8 cellular contexts compared by ENCODE assay signal in the genomic region with DNA sequence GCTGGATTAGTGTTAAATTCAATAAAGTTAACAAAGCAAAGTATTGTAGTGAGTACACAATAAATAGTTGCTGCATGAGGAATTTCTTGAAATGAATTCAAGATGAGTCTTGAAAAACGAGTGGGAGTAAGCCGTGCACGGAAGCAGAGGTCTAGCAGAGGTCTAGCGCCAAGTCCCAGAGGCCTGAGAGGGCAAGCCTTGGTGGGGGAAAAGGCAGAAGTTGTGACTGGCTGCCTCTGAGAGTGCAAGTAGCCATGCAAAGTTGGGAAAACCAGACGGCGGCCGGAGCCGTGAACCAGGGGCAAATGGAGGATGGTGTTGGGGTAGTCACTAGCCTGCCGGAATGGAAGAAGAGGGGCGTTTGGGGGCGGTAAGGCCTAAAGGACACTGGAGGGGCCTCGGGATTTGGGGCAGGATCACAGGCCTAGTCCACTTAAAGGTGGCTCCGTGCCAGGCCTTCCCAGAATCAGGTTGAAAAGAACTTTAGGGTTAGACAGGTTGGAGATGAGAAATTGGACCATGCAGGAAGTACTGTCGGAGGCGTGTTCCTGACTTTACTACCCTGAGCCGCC. TPM values are rescaled to one million over a fixed set of nuclear protein-coding genes. Genes with fewer than 3 reads are reported as not detected.
A peak's percentile ranks its signal among the peaks of the same experiment; 100 is the strongest.
DNase-seq lines count a peak whose midpoint lies in the region; ATAC-seq and TF ChIP-seq lines count a peak whose summit lies in the region.

No MANE protein-coding gene starts in this region.

- peaks cover 36% of the 10 kb centered on the region for H3K4me1 ChIP-seq in CD8-positive, alpha-beta T cell (ENCODE audit: insufficient read depth, low read length)
- peaks cover 41% of the 10 kb centered on the region for H3K4me1 ChIP-seq in osteoblast (ENCODE audit: insufficient read depth, low read length)

- H3K4me3 Mint-ChIP-seq in CD8-positive, alpha-beta T cell = peak overlapping the region; percentile 100
- peak overlapping the region; percentile 99 for H3K4me3 Mint-ChIP-seq in activated CD4-positive, alpha-beta memory T cell treated with anti-CD3 and anti-CD28 coated beads, Interleukin-2, amount 10 ng/mL, durations not matched to agents 7 days and 5 days

- peak overlapping the region; percentile 100 for H3K27ac Mint-ChIP-seq in CD8-positive, alpha-beta T cell
- peak overlapping the region; percentile 100 for H3K27ac Mint-ChIP-seq in activated CD4-positive, alpha-beta memory T cell treated with anti-CD3 and anti-CD28 coated beads, Interleukin-2, amount 10 ng/mL, durations not matched to agents 7 days and 5 days

- ATAC-seq in CD8-positive, alpha-beta T cell = no peak
- ATAC-seq in GM19395 (IDR thresholded peaks at IDR 0.05; ENCODE audit: unreplicated experiment) = peak; percentile 33

- H3K4me3 ChIP-seq in CD8-positive, alpha-beta T cell (ENCODE audit: low read depth, low read length) = peak overlapping the region; percentile 66
- H3K4me3 ChIP-seq in fibroblast of villous mesenchyme (ENCODE audit: low read depth, low read length) (peak overlapping the region; percentile 93), osteoblast (ENCODE audit: insufficient read depth, low read length) (peak overlapping the region; percentile 93)

- no peaks in the 10 kb centered on the region for H3K9me3 ChIP-seq in CD8-positive, alpha-beta T cell (ENCODE audit: low read length)
- H3K9me3 ChIP-seq in osteoblast (ENCODE audit: low read depth, low read length) = no peaks in the 10 kb centered on the region

- no peak for DNase-seq in CD8-positive, alpha-beta T cell
- DNase-seq in HUDEP-2 (lab: John Stamatoyannopoulos, UW; ENCODE audit: unreplicated experiment in 76 of 76) (peak in 40 of 76 experiments; percentile 15 to 67 (median 39)), fibroblast of villous mesenchyme (ENCODE audit: low read depth) (peak; percentile 67), osteoblast (ENCODE audit: insufficient read length, low spot score, missing footprints) (peak; percentile 95), NCI-H187 (lab: John Stamatoyannopoulos, UW) (no peak), COLO668 (lab: John Stamatoyannopoulos, UW; ENCODE audit: unreplicated experiment) (no peak)
- no peak for DNase-seq in activated CD4-positive, alpha-beta memory T cell treated with anti-CD3 and anti-CD28 coated beads, Interleukin-2, amount 10 ng/mL, durations not matched to agents 7 days and 5 days

- TF ChIP-seq CTCF in CD8-positive, alpha-beta T cell (IDR thresholded peaks at IDR 0.05) = no peak
- TF ChIP-seq CTCF in fibroblast of villous mesenchyme (IDR thresholded peaks at IDR 0.05; ENCODE audit: insufficient read depth, low read depth, low read length) (no peak), osteoblast (IDR thresholded peaks at IDR 0.05; ENCODE audit: extremely low read depth, low read depth, low read length) (no peak)

- POLR2A ChIA-PET in CD8-positive, alpha-beta T cell (lab: Charles Lee) = interaction anchor here (0.8 to 5.1 kb wide), 16 partner anchors 9 to 288 kb away, joined by 3 to 66 read pairs (median 10); a partner anchor contains a TSS
- POLR2A ChIA-PET in activated CD4-positive, alpha-beta memory T cell treated with anti-CD3 and anti-CD28 coated beads, Interleukin-2, amount 10 ng/mL, durations not matched to agents 7 days and 5 days (lab: Charles Lee) = interaction anchor here (0.8 to 11.2 kb wide), 33 partner anchors 7 to 455 kb away, joined by 3 to 234 read pairs (median 8); a partner anchor contains a TSS

- no peaks in the 10 kb centered on the region for H3K27me3 ChIP-seq in CD8-positive, alpha-beta T cell (ENCODE audit: insufficient read depth, low read length)
- no peaks in the 10 kb centered on the region for H3K27me3 ChIP-seq in osteoblast (ENCODE audit: insufficient read depth, low read length)

- intact Hi-C loops in CD8-positive, alpha-beta T cell (cut with DNase I, micrococcal nuclease) = loop anchor here (1.0 to 10.0 kb wide), 13 partner anchors 18 to 1446 kb away; a partner anchor contains a TSS

- peak overlapping the region; percentile 96 for H3K4me2 ChIP-seq in osteoblast (ENCODE audit: insufficient read depth, low read length)

- peaks cover 26% of the 10 kb centered on the region for H3K36me3 ChIP-seq in CD8-positive, alpha-beta T cell (ENCODE audit: insufficient read depth, low read length)
- peaks cover 33% of the 10 kb centered on the region for H3K36me3 ChIP-seq in osteoblast (ENCODE audit: insufficient read depth, low read length)

- peaks cover 46% of the 10 kb centered on the region for H3K4me1 Mint-ChIP-seq in CD8-positive, alpha-beta T cell (ENCODE audit: low read depth)
- H3K4me1 Mint-ChIP-seq in activated CD4-positive, alpha-beta memory T cell treated with anti-CD3 and anti-CD28 coated beads, Interleukin-2, amount 10 ng/mL, durations not matched to agents 7 days and 5 days = peaks cover 46% of the 10 kb centered on the region

- peaks cover 44% of the 10 kb centered on the region for H3K79me2 ChIP-seq in osteoblast (ENCODE audit: insufficient read depth, low read length)

- no peaks in the 10 kb centered on the region for H3K9me3 Mint-ChIP-seq in CD8-positive, alpha-beta T cell
- H3K9me3 Mint-ChIP-seq in activated CD4-positive, alpha-beta memory T cell treated with anti-CD3 and anti-CD28 coated beads, Interleukin-2, amount 10 ng/mL, durations not matched to agents 7 days and 5 days = no peaks in the 10 kb centered on the region

- H3K27me3 Mint-ChIP-seq in CD8-positive, alpha-beta T cell (ENCODE audit: low read depth) = no peaks in the 10 kb centered on the region
- no peaks in the 10 kb centered on the region for H3K27me3 Mint-ChIP-seq in activated CD4-positive, alpha-beta memory T cell treated with anti-CD3 and anti-CD28 coated beads, Interleukin-2, amount 10 ng/mL, durations not matched to agents 7 days and 5 days

- peak overlapping the region; percentile 94 for H3K27ac ChIP-seq in CD8-positive, alpha-beta T cell (ENCODE audit: low read depth, low read length)
- peak overlapping the region; percentile 100 for H3K27ac ChIP-seq in osteoblast (ENCODE audit: low read depth, low read length)

- CTCF ChIA-PET in CD8-positive, alpha-beta T cell (lab: Charles Lee) = interaction anchor here (0.8 to 2.1 kb wide), 7 partner anchors 12 to 289 kb away, joined by 3 to 11 read pairs (median 4); a partner anchor contains a TSS
- CTCF ChIA-PET in activated CD4-positive, alpha-beta memory T cell treated with anti-CD3 and anti-CD28 coated beads, Interleukin-2, amount 10 ng/mL, durations not matched to agents 7 days and 5 days (lab: Charles Lee) = interaction anchor here (0.7 to 4.6 kb wide), 16 partner anchors 17 to 338 kb away, joined by 3 to 44 read pairs (median 6); a partner anchor contains a TSS

- peaks cover 47% of the 10 kb centered on the region for H3K36me3 Mint-ChIP-seq in CD8-positive, alpha-beta T cell
- peaks cover 52% of the 10 kb centered on the region for H3K36me3 Mint-ChIP-seq in activated CD4-positive, alpha-beta memory T cell treated with anti-CD3 and anti-CD28 coated beads, Interleukin-2, amount 10 ng/mL, durations not matched to agents 7 days and 5 days (ENCODE audit: low read depth)

- H2AFZ ChIP-seq in osteoblast (ENCODE audit: low read length) = peak overlapping the region; percentile 72

- peaks cover 34% of the 10 kb centered on the region for H4K20me1 ChIP-seq in osteoblast (ENCODE audit: insufficient read depth, low read length)

RNA-seq across cellular contexts. Expression of a gene that starts 0.4 kb away (rescaled TPM):
- total RNA-seq in CD8-positive, alpha-beta T cell = 100 to 1,000 TPM; 212 to 245 TPM
- total RNA-seq in activated CD4-positive, alpha-beta memory T cell treated with anti-CD3 and anti-CD28 coated beads, Interleukin-2, amount 10 ng/mL, durations not matched to agents 7 days and 5 days = 100 to 1,000 TPM; 262 to 279 TPM
- 117 and 190 TPM in 2 replicates for total RNA-seq in fibroblast of villous mesenchyme
- total RNA-seq in osteoblast = 217 and 259 TPM in 2 replicates

RNA-seq across cellular contexts. Expression of a gene that starts 40.8 kb away (rescaled TPM):
- not detected for total RNA-seq in CD8-positive, alpha-beta T cell
- not detected for total RNA-seq in activated CD4-positive, alpha-beta memory T cell treated with anti-CD3 and anti-CD28 coated beads, Interleukin-2, amount 10 ng/mL, durations not matched to agents 7 days and 5 days
- not detected in 2 replicates for total RNA-seq in fibroblast of villous mesenchyme
- total RNA-seq in osteoblast = under 0.01 TPM in 1 of 2 replicates, not detected in the other

RNA-seq across cellular contexts. Expression of a gene that starts 40.9 kb away (rescaled TPM):
- total RNA-seq in CD8-positive, alpha-beta T cell = 100 to 1,000 TPM; 231 to 245 TPM
- 10 to 100 TPM; 46.1 to 48.4 TPM for total RNA-seq in activated CD4-positive, alpha-beta memory T cell treated with anti-CD3 and anti-CD28 coated beads, Interleukin-2, amount 10 ng/mL, durations not matched to agents 7 days and 5 days
- total RNA-seq in fibroblast of villous mesenchyme = 36.1 and 39.7 TPM in 2 replicates
- 31.2 and 34.0 TPM in 2 replicates for total RNA-seq in osteoblast

RNA-seq across cellular contexts. Expression of a gene that starts 47.7 kb away (rescaled TPM):
- total RNA-seq in CD8-positive, alpha-beta T cell = not detected
- not detected for total RNA-seq in activated CD4-positive, alpha-beta memory T cell treated with anti-CD3 and anti-CD28 coated beads, Interleukin-2, amount 10 ng/mL, durations not matched to agents 7 days and 5 days
- total RNA-seq in fibroblast of villous mesenchyme (not detected in 2 replicates), osteoblast (not detected in 2 replicates)

RNA-seq across cellular contexts. Expression of a gene that starts 48.5 kb away (rescaled TPM):
- 100 to 1,000 TPM; 113 TPM for total RNA-seq in CD8-positive, alpha-beta T cell
- total RNA-seq in activated CD4-positive, alpha-beta memory T cell treated with anti-CD3 and anti-CD28 coated beads, Interleukin-2, amount 10 ng/mL, durations not matched to agents 7 days and 5 days = 10 to 100 TPM; 40.6 to 41.6 TPM
- total RNA-seq in fibroblast of villous mesenchyme = 35.1 and 47.5 TPM in 2 replicates
- total RNA-seq in osteoblast = 35.8 and 40.7 TPM in 2 replicates

Comparison
In these comparisons a context has a peak if more than half of its experiments do, and no peak if none do; other contexts are left out.
1. DNase-seq: peak in HUDEP-2 (40 of 76), fibroblast of villous mesenchyme (single experiment) and osteoblast (single experiment); none in CD8-positive, alpha-beta T cell (0 of 7), activated CD4-positive, alpha-beta memory T cell treated with anti-CD3 and anti-CD28 coated beads, Interleukin-2, amount 10 ng/mL, durations not matched to agents 7 days and 5 days (single experiment), NCI-H187 (0 of 2) and COLO668 (single experiment).
2. Peak in every context shown above with its lines, with median percentiles within 50 percentile points of each other: H3K4me3 ChIP-seq.